ENCODE assay signal across 8 cellular contexts in the genomic region with DNA sequence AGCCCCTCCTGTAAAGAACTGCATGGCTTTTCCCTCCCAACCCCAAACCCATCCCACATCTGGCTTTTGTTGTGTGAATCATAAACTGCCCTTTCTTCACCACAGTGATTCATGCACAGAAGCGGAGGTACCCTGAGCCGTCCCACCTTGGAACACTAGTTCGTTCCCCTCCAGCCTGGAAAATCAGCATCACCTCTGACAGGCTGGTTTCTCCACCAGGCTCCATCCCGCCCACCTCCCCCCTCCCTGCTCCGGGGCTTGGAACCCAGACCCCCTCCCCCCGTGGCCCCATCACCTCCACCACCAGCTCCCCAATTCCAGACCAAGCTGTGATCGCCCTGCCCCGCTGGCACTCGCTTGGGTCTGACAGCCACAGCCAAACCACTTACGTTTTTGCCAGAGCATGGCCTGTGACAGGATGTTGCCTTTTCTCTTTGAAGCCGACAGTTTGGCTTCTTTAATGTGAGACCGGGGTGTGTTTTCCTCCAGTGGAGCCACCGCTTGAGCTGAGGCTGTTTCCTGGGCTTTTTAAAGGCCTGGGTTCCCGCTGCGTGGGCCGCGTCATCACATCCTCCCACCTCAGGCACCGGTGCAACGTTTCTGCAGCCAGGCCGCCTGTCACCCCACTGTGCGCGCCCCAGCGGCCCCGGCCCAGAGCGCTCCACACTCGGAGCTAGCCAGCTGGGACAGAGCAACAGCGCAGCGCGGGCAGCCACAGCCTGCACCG. TPM values are rescaled to one million over a fixed set of nuclear protein-coding genes. Genes with fewer than 3 reads are reported as not detected.
DNase-seq lines count a peak whose midpoint lies in the region; ATAC-seq and TF ChIP-seq lines count a peak whose summit lies in the region.

A gene with protein sequence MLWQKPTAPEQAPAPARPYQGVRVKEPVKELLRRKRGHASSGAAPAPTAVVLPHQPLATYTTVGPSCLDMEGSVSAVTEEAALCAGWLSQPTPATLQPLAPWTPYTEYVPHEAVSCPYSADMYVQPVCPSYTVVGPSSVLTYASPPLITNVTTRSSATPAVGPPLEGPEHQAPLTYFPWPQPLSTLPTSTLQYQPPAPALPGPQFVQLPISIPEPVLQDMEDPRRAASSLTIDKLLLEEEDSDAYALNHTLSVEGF (minus strand): TSS at position 503 of the 727 bp plus-strand sequence. CDS start 98 bp downstream, at position 405.

- no peaks in the 10 kb centered on the region for H3K27me3 Mint-ChIP-seq in T-helper 17 cell

- peak; percentile 98 for TF ChIP-seq POLR2A in GM18505 (IDR thresholded peaks at IDR 0.05; ENCODE audit: borderline replicate concordance, extremely low read depth, insufficient read depth, insufficient read length)
- no peak for TF ChIP-seq POLR2A in breast epithelium (IDR thresholded peaks at IDR 0.05)
- TF ChIP-seq POLR2A in erythroblast (IDR thresholded peaks at IDR 0.05; ENCODE audit: low read length) = no peak

- TF ChIP-seq CTCF in breast epithelium (IDR thresholded peaks at IDR 0.05) (no peak), colonic mucosa (IDR thresholded peaks at IDR 0.05) (no peak)

- H3K27me3 ChIP-seq in breast epithelium (no peaks in the 10 kb centered on the region), colonic mucosa (no peaks in the 10 kb centered on the region)

- H3K4me1 Mint-ChIP-seq in T-helper 17 cell = peaks cover 19% of the 10 kb centered on the region

- H3K27ac ChIP-seq in breast epithelium = peak within 1 kb of the TSS; percentile 56 to 79
- no peak within 1 kb of the TSS for H3K27ac ChIP-seq in colonic mucosa

- H3K36me3 Mint-ChIP-seq in T-helper 17 cell (ENCODE audit: low read depth) = no peaks in the 10 kb centered on the region

- no peaks in the 10 kb centered on the region for H3K9me3 ChIP-seq in T-helper 17 cell (ENCODE audit: control insufficient read depth, low read length, poor library complexity, severe bottlenecking)
- no peaks in the 10 kb centered on the region for H3K9me3 ChIP-seq in breast epithelium
- H3K9me3 ChIP-seq in colonic mucosa = no peaks in the 10 kb centered on the region

- ATAC-seq in GM18505 (IDR thresholded peaks at IDR 0.05; ENCODE audit: unreplicated experiment) (peak; percentile 68), HG02840 (IDR thresholded peaks at IDR 0.05; ENCODE audit: low FRiP score, unreplicated experiment) (peak; percentile 44), T-helper 17 cell (peak; percentile 86)

- peak within 1 kb of the TSS; percentile 61 for H3K27ac Mint-ChIP-seq in T-helper 17 cell

- H3K36me3 ChIP-seq in breast epithelium = no peaks in the 10 kb centered on the region
- H3K36me3 ChIP-seq in colonic mucosa = no peaks in the 10 kb centered on the region

- H3K4me3 Mint-ChIP-seq in T-helper 17 cell = peak within 1 kb of the TSS; percentile 89

- H3K4me1 ChIP-seq in breast epithelium (no peaks in the 10 kb centered on the region), colonic mucosa (no peaks in the 10 kb centered on the region)

- DNase-seq in T-helper 17 cell = peak; percentile 22 to 36 (median 27)
- DNase-seq in breast epithelium (ENCODE audit: low spot score in 2 of 2) = peak in 1 of 2 donors; percentile 52
- peak; percentile 60 to 84 for DNase-seq in stimulated activated CD4-positive, alpha-beta T cell treated with anti-CD3 and anti-CD28 coated beads, Interleukin-12 subunit alpha, Interleukin-12 subunit beta, amount 100 ng/mL, for 24 hours (ENCODE audit: low read depth in 2 of 2)
- DNase-seq in erythroblast (lab: John Stamatoyannopoulos, UW) = no peak
- DNase-seq in hepatic stellate cell (ENCODE audit: low spot score) = no peak
- DNase-seq in colonic mucosa = no peak

- peak within 1 kb of the TSS in 1 of 2 donors; percentile 48 for H3K9ac ChIP-seq in colonic mucosa (ENCODE audit: low read depth in 2 of 2, low read length in 2 of 2)

- intact Hi-C loops in breast epithelium (cut with DNase I; ENCODE audit: low total_unique reads) (no loop called here), colonic mucosa (cut with DNase I) (no loop called here)

- H3K4me3 ChIP-seq in breast epithelium = peak within 1 kb of the TSS in 2 of 3 donors; percentile 25 to 52
- no peak within 1 kb of the TSS for H3K4me3 ChIP-seq in colonic mucosa

RNA-seq across cellular contexts. Expression of the gene that starts here (rescaled TPM):
- total RNA-seq in T-helper 17 cell (10 to 100 TPM in 1 of 2 donors, 1 to 10 TPM in 1; 1.6 to 10.5 TPM), breast epithelium (1 to 10 TPM in 2 of 3 donors, under 1 TPM in 1; 0.16 to 5.6 (median 3.5) TPM), colonic mucosa (1 to 10 TPM; 3.1 to 3.7 TPM)

Comparison
In these comparisons a context has a peak if more than half of its experiments do, and no peak if none do; other contexts are left out.
1. DNase-seq: peak in T-helper 17 cell (3 of 3) and stimulated activated CD4-positive, alpha-beta T cell treated with anti-CD3 and anti-CD28 coated beads, Interleukin-12 subunit alpha, Interleukin-12 subunit beta, amount 100 ng/mL, for 24 hours (2 of 2); none in erythroblast (0 of 2), hepatic stellate cell (single experiment) and colonic mucosa (single experiment).
2. Peak in every context shown above with its lines, with median percentiles within 50 percentile points of each other: ATAC-seq.